In the genomic region with DNA sequence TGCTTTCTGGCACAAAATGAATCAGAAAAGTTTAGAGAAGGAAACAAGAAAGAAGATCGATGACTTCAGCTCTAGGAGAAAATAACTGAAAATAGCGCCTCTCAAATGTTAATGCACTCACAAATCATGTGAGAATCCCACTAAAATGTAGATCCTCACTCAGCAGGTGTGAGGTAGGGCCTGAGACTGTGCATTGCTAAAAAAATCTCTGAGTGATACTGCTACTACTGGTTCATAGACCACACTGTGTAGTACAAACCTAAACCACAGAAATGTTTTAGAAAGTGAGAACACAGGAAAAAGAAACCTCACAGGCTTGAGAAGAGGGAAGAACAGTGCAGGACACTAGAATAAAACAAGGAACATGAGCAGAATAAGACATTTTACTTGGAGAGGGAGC, we compare ENCODE assay signal across 18 cellular contexts. TPM values are rescaled to one million over a fixed set of nuclear protein-coding genes. Genes with fewer than 3 reads are reported as not detected.
A peak's percentile ranks its signal among the peaks of the same experiment; 100 is the strongest.
DNase-seq lines count a peak whose midpoint lies in the region; ATAC-seq and TF ChIP-seq lines count a peak whose summit lies in the region.
"Had no signal": no experiment of that assay in that cellular context is flagged by ENCODE, and none has a peak within 500 bp of the region (broad histone marks: within the 10 kb centered on the region; RNA-seq: fewer than 3 reads in every experiment).

No MANE protein-coding gene starts in this region.

- H3K4me1 Mint-ChIP-seq in activated T-helper 17 cell treated with anti-CD3 and anti-CD28 coated beads, Interleukin-2, amount 50 U/mL, for 72 hours, result no peaks in the 10 kb centered on the region
- H3K4me1 Mint-ChIP-seq: activated CD4-positive, alpha-beta T cell treated with anti-CD3 and anti-CD28 coated beads, Interleukin-2, amount 10 ng/mL, durations not matched to agents 7 days and 5 days had no signal

- H3K4me1 ChIP-seq in neuronal stem cell (ENCODE audit: control insufficient read depth in 2 of 2, insufficient read depth in 1 of 2, low read depth in 1 of 2, low read length in 2 of 2), result peaks cover 0 to 9% of the 10 kb centered on the region in 2 donors

- in situ Hi-C loops in GM13977 (cut with MboI; ENCODE audit: low pct_unique_long_range_greater_than_20kb, low sequenced_read_pairs, unreplicated experiment), result no loop called here

- H2BK5ac ChIP-seq in neuronal stem cell (ENCODE audit: low read length), result no peak overlapping the region

- H3K4me3 Mint-ChIP-seq in activated T-helper 17 cell treated with anti-CD3 and anti-CD28 coated beads, Interleukin-2, amount 50 U/mL, for 72 hours, result no peak overlapping the region
- H3K4me3 Mint-ChIP-seq: activated CD4-positive, alpha-beta T cell treated with anti-CD3 and anti-CD28 coated beads, Interleukin-2, amount 10 ng/mL, durations not matched to agents 7 days and 5 days; activated T-cell treated with anti-CD3 and anti-CD28 coated beads, Interleukin-2, amount 50 U/mL, for 72 hours had no signal

- no peaks in the 10 kb centered on the region for H3K36me3 Mint-ChIP-seq in activated T-helper 17 cell treated with anti-CD3 and anti-CD28 coated beads, Interleukin-2, amount 50 U/mL, for 72 hours (ENCODE audit: low read depth)

- H3K14ac ChIP-seq in neuronal stem cell (ENCODE audit: low read length), result no peak overlapping the region

- no peak overlapping the region for H2BK15ac ChIP-seq in neuronal stem cell (ENCODE audit: low read length)

- H3K36me3 ChIP-seq in neuronal stem cell (replicated peaks in 1 of 2; ENCODE audit: control insufficient read depth in 2 of 2, insufficient read depth in 2 of 2, low read length in 2 of 2), result no peaks in the 10 kb centered on the region

- H3K27ac ChIP-seq in neuronal stem cell (replicated peaks; ENCODE audit: low read length), result no peak overlapping the region

- no peaks in the 10 kb centered on the region for H3K9me3 ChIP-seq in neuronal stem cell (replicated peaks in 1 of 2; ENCODE audit: control insufficient read depth in 2 of 2, insufficient read depth in 1 of 2, low read depth in 1 of 2, low read length in 2 of 2)

- H3K9ac ChIP-seq in neuronal stem cell (ENCODE audit: low read depth, low read length, poor library complexity), result no peak overlapping the region

- peaks cover 9% of the 10 kb centered on the region for H3K27me3 Mint-ChIP-seq in activated T-helper 17 cell treated with anti-CD3 and anti-CD28 coated beads, Interleukin-2, amount 50 U/mL, for 72 hours

- WGBS in neuronal stem cell (ENCODE audit: extremely low coverage in 2 of 2, insufficient read length in 2 of 2, insufficient replicate concordance in 1 of 2), 2 donors, result no CpG with 5 or more reads among the region's 2 CpGs

- no peak overlapping the region for H2BK120ac ChIP-seq in neuronal stem cell (ENCODE audit: low read depth, low read length)

- H2AK5ac ChIP-seq in neuronal stem cell (ENCODE audit: low read depth, low read length), result no peak overlapping the region

- H4K91ac ChIP-seq in neuronal stem cell (ENCODE audit: low read depth, low read length, poor library complexity), result no peak overlapping the region

- no peak overlapping the region for H2BK12ac ChIP-seq in neuronal stem cell (ENCODE audit: low read length)

- H3K4me3 ChIP-seq in neuronal stem cell (ENCODE audit: low read length in 2 of 2), result no peak overlapping the region

- no peak overlapping the region for H2AFZ ChIP-seq in neuronal stem cell (ENCODE audit: low read length)

- no peak overlapping the region for H3K18ac ChIP-seq in neuronal stem cell (ENCODE audit: low read length)

- no peaks in the 10 kb centered on the region for H3K79me1 ChIP-seq in neuronal stem cell (ENCODE audit: low read depth, low read length)

- no peaks in the 10 kb centered on the region for H3K9me3 Mint-ChIP-seq in activated T-helper 17 cell treated with anti-CD3 and anti-CD28 coated beads, Interleukin-2, amount 50 U/mL, for 72 hours
- H3K9me3 Mint-ChIP-seq: activated CD4-positive, alpha-beta T cell treated with anti-CD3 and anti-CD28 coated beads, Interleukin-2, amount 10 ng/mL, durations not matched to agents 7 days and 5 days; activated T-cell treated with anti-CD3 and anti-CD28 coated beads, Interleukin-2, amount 50 U/mL, for 72 hours had no signal

- H3K27me3 ChIP-seq in neuronal stem cell (ENCODE audit: control insufficient read depth in 3 of 3, insufficient read depth in 3 of 3, low read depth in 1 of 3, low read length in 3 of 3), result no peaks in the 10 kb centered on the region

- ATAC-seq in GM21381 (IDR thresholded peaks at IDR 0.05; ENCODE audit: unreplicated experiment) (peak; percentile 87), HG02870 (IDR thresholded peaks at IDR 0.05; ENCODE audit: unreplicated experiment) (peak; percentile 96), HG03469 (IDR thresholded peaks at IDR 0.05; ENCODE audit: unreplicated experiment) (peak; percentile 91)
- ATAC-seq in activated T-helper 17 cell treated with anti-CD3 and anti-CD28 coated beads, Interleukin-2, amount 50 U/mL, for 72 hours (replicated peaks), result no peak

- H3K23ac ChIP-seq in neuronal stem cell (ENCODE audit: low read depth, low read length, poor library complexity), result no peak overlapping the region

- no peak overlapping the region for H3K4ac ChIP-seq in neuronal stem cell (ENCODE audit: low read length)

- DNase-seq in GM13977 (ENCODE audit: low spot score) (peak; percentile 14), midbrain (lab: John Stamatoyannopoulos, UW) (no peak), AG08395 (ENCODE audit: low spot score) (no peak), neuronal stem cell (ENCODE audit: low spot score) (no peak)
- DNase-seq: activated CD4-positive, alpha-beta T cell treated with anti-CD3 and anti-CD28 coated beads, Interleukin-2, amount 10 ng/mL, durations not matched to agents 7 days and 5 days; activated T-cell treated with anti-CD3 and anti-CD28 coated beads, Interleukin-2, amount 50 U/mL, for 72 hours; amygdala; Calu3; glutamatergic neuron; kidney glomerular epithelial cell; MV-4-11; NK-92 treated with Interleukin-12 subunit alpha and Interleukin-12 subunit beta, amount 100 ng/mL, for 24 hours; SIG-M5 had no signal

- H3K4me2 ChIP-seq in neuronal stem cell (ENCODE audit: insufficient read depth, low read length, poor library complexity, severe bottlenecking), result no peak overlapping the region

- TF ChIP-seq CTCF in GM13977 (IDR thresholded peaks at IDR 0.05; ENCODE audit: extremely low read depth, insufficient read depth, missing control alignments), result no peak

- H3K27ac Mint-ChIP-seq in activated T-helper 17 cell treated with anti-CD3 and anti-CD28 coated beads, Interleukin-2, amount 50 U/mL, for 72 hours, result no peak overlapping the region
- H3K27ac Mint-ChIP-seq: activated CD4-positive, alpha-beta T cell treated with anti-CD3 and anti-CD28 coated beads, Interleukin-2, amount 10 ng/mL, durations not matched to agents 7 days and 5 days; activated T-cell treated with anti-CD3 and anti-CD28 coated beads, Interleukin-2, amount 50 U/mL, for 72 hours had no signal

- H4K8ac ChIP-seq in neuronal stem cell (ENCODE audit: low read depth, low read length), result no peak overlapping the region

RNA-seq across cellular contexts. Expression of a gene that starts 2.0 kb away (rescaled TPM):
- not detected for total RNA-seq in activated T-helper 17 cell treated with anti-CD3 and anti-CD28 coated beads, Interleukin-2, amount 50 U/mL, for 72 hours
- polyA plus RNA-seq in neuronal stem cell (2013, experiment 1 of 2), result 0.01 TPM
- 0.01 TPM for polyA plus RNA-seq in neuronal stem cell (2013, experiment 2 of 2)
- total RNA-seq: activated CD4-positive, alpha-beta T cell treated with anti-CD3 and anti-CD28 coated beads, Interleukin-2, amount 10 ng/mL, durations not matched to agents 7 days and 5 days; activated T-cell treated with anti-CD3 and anti-CD28 coated beads, Interleukin-2, amount 50 U/mL, for 72 hours; Calu3; epithelial cell of proximal tubule had no signal

RNA-seq across cellular contexts. Expression of a gene that starts 18.5 kb away (rescaled TPM):
- total RNA-seq in activated T-helper 17 cell treated with anti-CD3 and anti-CD28 coated beads, Interleukin-2, amount 50 U/mL, for 72 hours, result not detected
- not detected for polyA plus RNA-seq in neuronal stem cell (2013, experiment 1 of 2)
- not detected for polyA plus RNA-seq in neuronal stem cell (2013, experiment 2 of 2)
- total RNA-seq: activated CD4-positive, alpha-beta T cell treated with anti-CD3 and anti-CD28 coated beads, Interleukin-2, amount 10 ng/mL, durations not matched to agents 7 days and 5 days; activated T-cell treated with anti-CD3 and anti-CD28 coated beads, Interleukin-2, amount 50 U/mL, for 72 hours; Calu3; epithelial cell of proximal tubule had no signal

RNA-seq across cellular contexts. Expression of a gene that starts 35.5 kb away (rescaled TPM):
- total RNA-seq in activated T-helper 17 cell treated with anti-CD3 and anti-CD28 coated beads, Interleukin-2, amount 50 U/mL, for 72 hours, result not detected
- not detected for polyA plus RNA-seq in neuronal stem cell (2013, experiment 1 of 2)
- not detected for polyA plus RNA-seq in neuronal stem cell (2013, experiment 2 of 2)
- total RNA-seq: activated CD4-positive, alpha-beta T cell treated with anti-CD3 and anti-CD28 coated beads, Interleukin-2, amount 10 ng/mL, durations not matched to agents 7 days and 5 days; activated T-cell treated with anti-CD3 and anti-CD28 coated beads, Interleukin-2, amount 50 U/mL, for 72 hours; Calu3; epithelial cell of proximal tubule had no signal

RNA-seq across cellular contexts. Expression of a gene that starts 39.7 kb away (rescaled TPM):
- not detected for total RNA-seq in activated T-helper 17 cell treated with anti-CD3 and anti-CD28 coated beads, Interleukin-2, amount 50 U/mL, for 72 hours
- polyA plus RNA-seq in neuronal stem cell (2013, experiment 1 of 2), result not detected
- polyA plus RNA-seq in neuronal stem cell (2013, experiment 2 of 2), result not detected
- total RNA-seq: activated CD4-positive, alpha-beta T cell treated with anti-CD3 and anti-CD28 coated beads, Interleukin-2, amount 10 ng/mL, durations not matched to agents 7 days and 5 days; activated T-cell treated with anti-CD3 and anti-CD28 coated beads, Interleukin-2, amount 50 U/mL, for 72 hours; Calu3; epithelial cell of proximal tubule had no signal
